Comparison of ENCODE assay signal across 9 cellular contexts in the genomic region with DNA sequence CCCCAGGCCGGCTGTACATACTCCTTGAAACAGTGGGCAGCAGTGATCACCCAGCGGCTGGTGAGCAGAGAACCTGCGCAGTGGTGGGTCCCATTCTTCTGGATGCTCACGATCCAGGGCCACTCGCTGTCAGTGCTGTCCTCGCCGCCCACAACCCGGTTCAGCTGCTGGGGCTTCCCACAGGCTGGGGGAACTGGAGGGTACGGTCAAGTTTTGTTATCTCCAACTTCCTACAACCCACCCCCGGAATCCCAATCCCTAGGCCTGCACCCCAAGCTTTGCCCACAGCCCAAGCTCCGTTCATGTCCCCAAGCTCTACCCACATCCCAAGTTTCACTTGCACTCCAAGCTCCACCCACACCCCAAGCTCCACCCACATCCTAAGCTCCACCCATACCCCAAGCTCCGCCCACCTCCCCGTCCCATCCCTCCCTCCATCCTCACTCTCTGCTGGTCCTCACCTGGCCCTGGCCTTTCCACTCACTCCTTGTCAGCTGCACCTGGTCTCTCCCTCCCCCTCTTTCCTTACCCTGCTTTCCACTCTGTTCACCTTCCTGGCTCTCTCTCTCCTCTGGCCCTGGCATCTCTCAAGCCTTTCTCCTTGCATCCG. TPM values are rescaled to one million over a fixed set of nuclear protein-coding genes. Genes with fewer than 3 reads are reported as not detected.
A peak's percentile ranks its signal among the peaks of the same experiment; 100 is the strongest.
DNase-seq lines count a peak whose midpoint lies in the region; ATAC-seq and TF ChIP-seq lines count a peak whose summit lies in the region.
"Had no signal": no experiment of that assay in that cellular context is flagged by ENCODE, and none has a peak within 500 bp of the region (broad histone marks: within the 10 kb centered on the region; RNA-seq: fewer than 3 reads in every experiment).

No MANE protein-coding gene starts in this region.

- H3K36me3 Mint-ChIP-seq in activated naive CD4-positive, alpha-beta T cell treated with anti-CD3 and anti-CD28 coated beads, Interleukin-2, amount 50 U/mL, for 72 hours = peaks cover 10 to 17% of the 10 kb centered on the region in 2 donors

- no peak for TF ChIP-seq POLR2A in tibial nerve (IDR thresholded peaks at IDR 0.05)

- TF ChIP-seq EP300 in tibial nerve (IDR thresholded peaks at IDR 0.05) = no peak

- H3K27ac Mint-ChIP-seq in activated naive CD4-positive, alpha-beta T cell treated with anti-CD3 and anti-CD28 coated beads, Interleukin-2, amount 50 U/mL, for 72 hours = no peak overlapping the region

- DNase-seq in activated naive CD4-positive, alpha-beta T cell treated with Interleukin-2 at 50 U/mL for 16 hours = peak; percentile 30
- no peak for DNase-seq in activated naive CD4-positive, alpha-beta T cell treated with anti-CD3 and anti-CD28 coated beads, Interleukin-2, amount 50 U/mL, for 72 hours (ENCODE audit: low spot score in 2 of 2)
- peak; percentile 40 for DNase-seq in NAMALWA (ENCODE audit: low spot score)
- peak; percentile 65 for DNase-seq in colonic mucosa
- DNase-seq in stimulated activated CD8-positive, alpha-beta memory T cell treated with anti-CD3 and anti-CD28 coated beads, Interleukin-4, amount 100 ng/mL, for 48 hours = peak; percentile 72
- no peak for DNase-seq in SKM-1 (lab: John Stamatoyannopoulos, UW; ENCODE audit: unreplicated experiment)
- no peak for DNase-seq in MV-4-11 (lab: John Stamatoyannopoulos, UW)
- DNase-seq in tibial nerve (ENCODE audit: low spot score in 2 of 2) = no peak

- H3K27ac ChIP-seq in colonic mucosa (peak overlapping the region; percentile 63), tibial nerve (no peak overlapping the region)

- H3K9me3 Mint-ChIP-seq in activated naive CD4-positive, alpha-beta T cell treated with anti-CD3 and anti-CD28 coated beads, Interleukin-2, amount 50 U/mL, for 72 hours = peaks cover 9 to 15% of the 10 kb centered on the region in 2 donors

- H3K36me3 ChIP-seq in colonic mucosa = no peaks in the 10 kb centered on the region
- H3K36me3 ChIP-seq in tibial nerve = no peaks in the 10 kb centered on the region

- TF ChIP-seq CTCF in colonic mucosa (IDR thresholded peaks at IDR 0.05) (no peak), tibial nerve (IDR thresholded peaks at IDR 0.05) (no peak)

- 75 to 85% methylated on average over 13 to 14 of the region's 14 CpGs for WGBS in tibial nerve, 2 donors

- H3K4me1 ChIP-seq in colonic mucosa (no peaks in the 10 kb centered on the region), tibial nerve (peaks cover 0 to 7% (median 0%) of the 10 kb centered on the region in 4 donors)

- no peak for ATAC-seq in activated naive CD4-positive, alpha-beta T cell treated with anti-CD3 and anti-CD28 coated beads, Interleukin-2, amount 50 U/mL, for 72 hours

- H3K27me3 ChIP-seq in colonic mucosa (peaks cover 9% of the 10 kb centered on the region), tibial nerve (peaks cover 0 to 81% of the 10 kb centered on the region in 2 donors)

- H3K9ac ChIP-seq in colonic mucosa (ENCODE audit: low read depth in 2 of 2, low read length in 2 of 2) = no peak overlapping the region

- intact Hi-C loops in colonic mucosa (cut with DNase I) = no loop called here

- H3K4me3 ChIP-seq in colonic mucosa (no peak overlapping the region), tibial nerve (no peak overlapping the region)

- H3K9me3 ChIP-seq in colonic mucosa = no peaks in the 10 kb centered on the region
- peaks cover 0 to 40% (median 1%) of the 10 kb centered on the region in 4 donors for H3K9me3 ChIP-seq in tibial nerve

RNA-seq across cellular contexts. Expression of a gene that starts 1.8 kb away (rescaled TPM):
- total RNA-seq in activated naive CD4-positive, alpha-beta T cell treated with anti-CD3 and anti-CD28 coated beads, Interleukin-2, amount 50 U/mL, for 72 hours = under 1 TPM in 1 of 2 donors, not detected in 1; 0.34 TPM
- total RNA-seq in colonic mucosa (1 to 10 TPM; 6.1 to 6.7 TPM), tibial nerve (not detected)
- total RNA-seq: temporal lobe had no signal

RNA-seq across cellular contexts. Expression of a gene that starts 26.1 kb away (rescaled TPM):
- 1 to 10 TPM in 1 of 2 donors, under 1 TPM in 1; 0.48 to 1.4 TPM for total RNA-seq in activated naive CD4-positive, alpha-beta T cell treated with anti-CD3 and anti-CD28 coated beads, Interleukin-2, amount 50 U/mL, for 72 hours
- total RNA-seq in colonic mucosa (10 to 100 TPM; 34.1 to 62.1 TPM), tibial nerve (not detected)

RNA-seq across cellular contexts. Expression of a gene that starts 26.8 kb away (rescaled TPM):
- 10 to 100 TPM in 1 of 2 donors, 1 to 10 TPM in 1; 9.4 to 17.4 TPM for total RNA-seq in activated naive CD4-positive, alpha-beta T cell treated with anti-CD3 and anti-CD28 coated beads, Interleukin-2, amount 50 U/mL, for 72 hours
- total RNA-seq in colonic mucosa = 10 to 100 TPM; 16.2 to 24.8 TPM
- 10 to 100 TPM; 66.2 to 76.8 (median 72.8) TPM for total RNA-seq in tibial nerve

RNA-seq across cellular contexts. Expression of a gene that starts 39.1 kb away (rescaled TPM):
- 1 to 10 TPM; 1.8 to 2.4 TPM for total RNA-seq in activated naive CD4-positive, alpha-beta T cell treated with anti-CD3 and anti-CD28 coated beads, Interleukin-2, amount 50 U/mL, for 72 hours
- 1 to 10 TPM; 1.1 to 2.6 TPM for total RNA-seq in colonic mucosa
- total RNA-seq in tibial nerve = not detected
- total RNA-seq: temporal lobe had no signal

RNA-seq across cellular contexts. Expression of a gene that starts 55.6 kb away (rescaled TPM):
- 10 to 100 TPM; 28.8 to 55.4 TPM for total RNA-seq in activated naive CD4-positive, alpha-beta T cell treated with anti-CD3 and anti-CD28 coated beads, Interleukin-2, amount 50 U/mL, for 72 hours
- total RNA-seq in colonic mucosa (10 to 100 TPM; 18.5 to 28.4 TPM), tibial nerve (10 to 100 TPM; 65.1 to 74.9 (median 68.7) TPM)

Comparison
In these comparisons a context has a peak if more than half of its experiments do, and no peak if none do; other contexts are left out.
1. DNase-seq: peak in activated naive CD4-positive, alpha-beta T cell treated with Interleukin-2 at 50 U/mL for 16 hours (single experiment), NAMALWA (single experiment), colonic mucosa (single experiment) and stimulated activated CD8-positive, alpha-beta memory T cell treated with anti-CD3 and anti-CD28 coated beads, Interleukin-4, amount 100 ng/mL, for 48 hours (single experiment); none in activated naive CD4-positive, alpha-beta T cell treated with anti-CD3 and anti-CD28 coated beads, Interleukin-2, amount 50 U/mL, for 72 hours (0 of 2), SKM-1 (single experiment), MV-4-11 (single experiment) and tibial nerve (0 of 2).
2. RNA of a gene that starts 1.8 kb away (total RNA-seq): 6.1 to 6.7 TPM in colonic mucosa; 0.34 TPM in activated naive CD4-positive, alpha-beta T cell treated with anti-CD3 and anti-CD28 coated beads, Interleukin-2, amount 50 U/mL, for 72 hours and not detected in tibial nerve; every median in the first group is over 4 times any median in the second.
3. RNA of a gene that starts 26.1 kb away (total RNA-seq): 34.1 to 62.1 TPM in colonic mucosa; 0.48 to 1.4 TPM in activated naive CD4-positive, alpha-beta T cell treated with anti-CD3 and anti-CD28 coated beads, Interleukin-2, amount 50 U/mL, for 72 hours and not detected in tibial nerve; every median in the first group is over 10 times any median in the second.